In the genomic region with DNA sequence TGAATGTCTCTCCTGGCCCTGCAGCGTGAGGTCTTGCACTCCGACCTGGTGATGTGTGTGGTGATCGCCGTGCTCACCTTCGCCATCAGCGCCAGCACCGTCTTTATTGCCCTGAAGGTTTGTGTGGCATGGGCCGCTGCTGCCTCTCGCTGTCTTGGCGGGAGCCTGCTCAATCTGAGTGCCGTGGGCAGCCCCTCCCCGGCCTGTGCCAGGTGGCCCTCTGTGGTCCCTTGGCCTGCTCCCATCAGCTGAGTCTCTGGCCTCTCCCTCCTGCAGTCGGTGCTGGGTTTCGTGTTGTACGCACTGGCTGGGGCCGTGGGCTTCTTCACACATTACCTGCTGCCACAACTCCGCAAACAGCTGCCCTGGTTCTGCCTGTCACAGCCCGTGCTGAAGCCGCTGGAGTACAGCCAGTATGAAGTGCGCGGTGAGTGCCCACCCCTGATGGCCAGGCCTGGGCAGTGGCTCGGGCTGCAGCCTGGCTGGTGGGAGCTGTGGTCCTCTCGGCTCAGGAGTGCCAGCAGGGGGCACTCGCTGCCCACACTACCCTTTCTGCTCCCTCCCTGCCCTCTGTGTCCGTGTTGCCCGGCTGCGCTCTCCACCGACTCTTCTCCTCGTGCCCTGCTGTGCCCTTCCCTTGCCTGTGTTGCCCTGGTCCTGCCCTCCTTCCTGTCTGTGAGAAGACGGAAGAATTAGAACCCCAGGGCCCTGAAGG, we compare ENCODE assay signal across 8 cellular contexts. TPM values are rescaled to one million over a fixed set of nuclear protein-coding genes. Genes with fewer than 3 reads are reported as not detected.
DNase-seq lines count a peak whose midpoint lies in the region; ATAC-seq and TF ChIP-seq lines count a peak whose summit lies in the region.

No MANE protein-coding gene starts in this region.

- H3K36me3 Mint-ChIP-seq in brain = peaks cover 35% of the 10 kb centered on the region
- peaks cover 80% of the 10 kb centered on the region for H3K36me3 Mint-ChIP-seq in stimulated activated effector memory CD8-positive, alpha-beta T cell treated with anti-CD3 and anti-CD28 coated beads, Interleukin-12 subunit alpha, Interleukin-12 subunit beta, amount 100 ng/mL, for 72 hours

- H3K36me3 ChIP-seq in SU-DHL-6 (ENCODE audit: low read length) = no peaks in the 10 kb centered on the region

- H3K27me3 Mint-ChIP-seq in brain = no peaks in the 10 kb centered on the region

- no peaks in the 10 kb centered on the region for H3K9me3 Mint-ChIP-seq in brain
- H3K9me3 Mint-ChIP-seq in stimulated activated effector memory CD8-positive, alpha-beta T cell treated with anti-CD3 and anti-CD28 coated beads, Interleukin-12 subunit alpha, Interleukin-12 subunit beta, amount 100 ng/mL, for 72 hours = no peaks in the 10 kb centered on the region

- no peaks in the 10 kb centered on the region for H3K27me3 ChIP-seq in SU-DHL-6 (ENCODE audit: low read length)

- H3K9ac ChIP-seq in SU-DHL-6 (ENCODE audit: low read length) = no peak overlapping the region

- no peak overlapping the region for H2AFZ ChIP-seq in SU-DHL-6 (ENCODE audit: low read depth, low read length, severe bottlenecking)

- no peak overlapping the region for H3K4me3 ChIP-seq in SU-DHL-6 (ENCODE audit: insufficient read depth, low read length, poor library complexity, severe bottlenecking)

- H3K4me1 Mint-ChIP-seq in brain = no peaks in the 10 kb centered on the region
- H3K4me1 Mint-ChIP-seq in stimulated activated effector memory CD8-positive, alpha-beta T cell treated with anti-CD3 and anti-CD28 coated beads, Interleukin-12 subunit alpha, Interleukin-12 subunit beta, amount 100 ng/mL, for 72 hours = peaks cover 23% of the 10 kb centered on the region

- no peak overlapping the region for H3K4me2 ChIP-seq in SU-DHL-6 (ENCODE audit: low read depth, low read length, poor library complexity, severe bottlenecking)

- TF ChIP-seq CTCF in SU-DHL-6 (IDR thresholded peaks at IDR 0.05; ENCODE audit: insufficient read depth, low read length, poor library complexity, severe bottlenecking) (peak; percentile 39), brain (conservative IDR thresholded peaks at IDR 0.05) (peak; percentile 45 to 73)

- H3K79me2 ChIP-seq in SU-DHL-6 (ENCODE audit: insufficient read depth, low read length) = no peaks in the 10 kb centered on the region

- no peaks in the 10 kb centered on the region for H3K9me2 ChIP-seq in SU-DHL-6 (replicated peaks; ENCODE audit: insufficient read depth, low read length)

- H3F3A ChIP-seq in SU-DHL-6 (ENCODE audit: insufficient read depth) = no peaks in the 10 kb centered on the region

- H3K9me3 ChIP-seq in SU-DHL-6 (ENCODE audit: insufficient read depth, low read length) = no peaks in the 10 kb centered on the region

- H3K4me3 Mint-ChIP-seq in brain = no peak overlapping the region
- H3K4me3 Mint-ChIP-seq in stimulated activated effector memory CD8-positive, alpha-beta T cell treated with anti-CD3 and anti-CD28 coated beads, Interleukin-12 subunit alpha, Interleukin-12 subunit beta, amount 100 ng/mL, for 72 hours = no peak overlapping the region

- ATAC-seq in stimulated activated effector memory CD8-positive, alpha-beta T cell treated with anti-CD3 and anti-CD28 coated beads, Interleukin-12 subunit alpha, Interleukin-12 subunit beta, amount 100 ng/mL, for 72 hours = peak; percentile 76
- no peak for ATAC-seq in GM21526 (IDR thresholded peaks at IDR 0.05; ENCODE audit: low FRiP score, unreplicated experiment)

- no peaks in the 10 kb centered on the region for H4K20me1 ChIP-seq in SU-DHL-6 (ENCODE audit: low read depth, low read length)

- DNase-seq in Ammon's horn (ENCODE audit: low spot score) (peak; percentile 89), HCEC 1CT (peak; percentile 24), inferior parietal cortex (ENCODE audit: extremely low spot score) (peak; percentile 57), OCI-M2 (lab: John Stamatoyannopoulos, UW; ENCODE audit: unreplicated experiment) (no peak)
- DNase-seq in stimulated activated effector memory CD8-positive, alpha-beta T cell treated with anti-CD3 and anti-CD28 coated beads, Interleukin-12 subunit alpha, Interleukin-12 subunit beta, amount 100 ng/mL, for 72 hours (ENCODE audit: low spot score in 2 of 2) = peak; percentile 28 to 67

- H3K27ac ChIP-seq in SU-DHL-6 (ENCODE audit: low read depth, low read length) = no peak overlapping the region

- peak overlapping the region in 1 of 5 experiments; percentile 63 for H3K27ac Mint-ChIP-seq in brain
- H3K27ac Mint-ChIP-seq in stimulated activated effector memory CD8-positive, alpha-beta T cell treated with anti-CD3 and anti-CD28 coated beads, Interleukin-12 subunit alpha, Interleukin-12 subunit beta, amount 100 ng/mL, for 72 hours = peak overlapping the region; percentile 56

RNA-seq across cellular contexts. Expression of a gene that starts 10.2 kb away (rescaled TPM):
- 29.6 TPM for polyA plus RNA-seq in brain (ENCODE audit: insufficient read depth, low read depth, low replicate concordance)

RNA-seq across cellular contexts. Expression of a gene that starts 11.8 kb away (rescaled TPM):
- 79.2 TPM for polyA plus RNA-seq in brain (ENCODE audit: insufficient read depth, low read depth, low replicate concordance)

RNA-seq across cellular contexts. Expression of a gene that starts 12.1 kb away (rescaled TPM):
- 33.7 TPM for polyA plus RNA-seq in brain (ENCODE audit: insufficient read depth, low read depth, low replicate concordance)

RNA-seq across cellular contexts. Expression of a gene that starts 30.2 kb away (rescaled TPM):
- polyA plus RNA-seq in brain (ENCODE audit: insufficient read depth, low read depth, low replicate concordance) = 0.68 TPM

RNA-seq across cellular contexts. Expression of a gene that starts 36.9 kb away (rescaled TPM):
- polyA plus RNA-seq in brain (ENCODE audit: insufficient read depth, low read depth, low replicate concordance) = 83.9 TPM
